In genomic region chr5:50711280-50711679, GRCh38 we compare ENCODE assay signal across 8 cellular contexts. TPM values are rescaled to one million over a fixed set of nuclear protein-coding genes. Genes with fewer than 3 reads are reported as not detected.
A peak's percentile ranks its signal among the peaks of the same experiment; 100 is the strongest.
DNase-seq lines count a peak whose midpoint lies in the region; ATAC-seq and TF ChIP-seq lines count a peak whose summit lies in the region.

No MANE protein-coding gene starts in this region.

- peaks cover 9% of the 10 kb centered on the region; the same call in 1 of the 2 replicates for H3K4me1 Mint-ChIP-seq in HFFc6 (ENCODE audit: low read depth)

- H3K36me3 Mint-ChIP-seq in HFFc6 (ENCODE audit: low read depth): peaks cover 4% of the 10 kb centered on the region; the same call in 1 of the 2 replicates

- peaks cover 19% of the 10 kb centered on the region for H3K9me3 Mint-ChIP-seq in HFFc6

- H3K27me3 ChIP-seq in neutrophil: no peaks in the 10 kb centered on the region

- H3K9me3 ChIP-seq in neutrophil: no peaks in the 10 kb centered on the region

- H3K4me1 ChIP-seq in neutrophil (ENCODE audit: control insufficient read depth in 1 of 2, insufficient read depth in 1 of 2, low read depth in 1 of 2, low read length in 1 of 2): peaks cover 30 to 50% of the 10 kb centered on the region in 2 experiments

- peak; percentile 15 for DNase-seq in COLO829 (ENCODE audit: low spot score)
- DNase-seq in T-helper 1 cell: peak; percentile 16 to 80 (median 55)
- DNase-seq in cardiac fibroblast (ENCODE audit: low read depth in 2 of 2): peak; percentile 1 to 15
- no peak for DNase-seq in GF-D8 (lab: John Stamatoyannopoulos, UW)
- no peak for DNase-seq in HFFc6

- no peak overlapping the region for H3K4me3 Mint-ChIP-seq in HFFc6

- ATAC-seq in GM19438 (IDR thresholded peaks at IDR 0.05; ENCODE audit: low read depth, unreplicated experiment) (peak; percentile 92), HG03457 (IDR thresholded peaks at IDR 0.05; ENCODE audit: unreplicated experiment) (peak; percentile 96)

- H3K27ac ChIP-seq in neutrophil: peak overlapping the region; percentile 61

- TF ChIP-seq CTCF in cardiac fibroblast (IDR thresholded peaks at IDR 0.05; ENCODE audit: low read depth, low read length): no peak
- no peak for TF ChIP-seq CTCF in neutrophil (IDR thresholded peaks at IDR 0.05)
- no peak for TF ChIP-seq CTCF in HFFc6 (IDR thresholded peaks at IDR 0.05)

- no peaks in the 10 kb centered on the region for H3K36me3 ChIP-seq in neutrophil

- H3K27me3 Mint-ChIP-seq in HFFc6 (ENCODE audit: insufficient read depth): no peaks in the 10 kb centered on the region

- H3K27ac Mint-ChIP-seq in HFFc6: no peak overlapping the region

- no peak overlapping the region for H3K4me3 ChIP-seq in cardiac fibroblast (replicated peaks in 1 of 2; ENCODE audit: low read depth in 2 of 2, low read length in 2 of 2)
- H3K4me3 ChIP-seq in neutrophil (ENCODE audit: low read depth in 1 of 2, low read length in 1 of 2): no peak overlapping the region

RNA-seq across cellular contexts. Expression of gene PARP8, which starts 44.8 kb away (rescaled TPM):
- total RNA-seq in HFFc6 (2021; fragmentation: NEBNext Ultra II Directional; extraction: Animal tissue kit (Norgen Biotek cat#: 25700)): 1 to 10 TPM in 2 of 6 experiments, under 1 TPM in 4; 0.71 to 5.5 (median 0.81) TPM

Comparison
In these comparisons a context has a peak if more than half of its experiments do, and no peak if none do; other contexts are left out.
1. DNase-seq: peak in COLO829 (single experiment), T-helper 1 cell (5 of 5) and cardiac fibroblast (2 of 2); none in GF-D8 (single experiment) and HFFc6 (single experiment).